9 cellular contexts compared by ENCODE assay signal in genomic region chr6:127190552-127190951, GRCh38.
DNase-seq lines count a peak whose midpoint lies in the region; FAIRE-seq and TF ChIP-seq lines count a peak whose summit lies in the region.
"Had no signal": no experiment of that assay in that cellular context is flagged by ENCODE, and none has a peak within 500 bp of the region (broad histone marks: within the 10 kb centered on the region; RNA-seq: fewer than 3 reads in every experiment).

No MANE protein-coding gene starts in this region.

- DNase-seq in GM18507 (ENCODE audit: extremely low spot score, insufficient read length, low read depth) (no peak), fibroblast of mammary gland (ENCODE audit: low read depth) (peak; percentile 72), mucosa of gallbladder (ENCODE audit: low spot score) (no peak), GM19240 (ENCODE audit: insufficient read length, low spot score) (no peak), T1000 (lab: John Stamatoyannopoulos, UW) (no peak)
- no peak for DNase-seq in stimulated activated CD4-positive, alpha-beta T cell treated with anti-CD3 and anti-CD28 coated beads, Interleukin-4, amount 100 ng/mL, for 4 hours

- H2AFZ ChIP-seq in OCI-LY3 (ENCODE audit: low read depth, low read length): no peak overlapping the region

- TF ChIP-seq CTCF in 22Rv1 (IDR thresholded peaks at IDR 0.05): peak; percentile 70
- peak; percentile 53 for TF ChIP-seq CTCF in OCI-LY3 (IDR thresholded peaks at IDR 0.05; ENCODE audit: low read depth, low read length)
- TF ChIP-seq CTCF in fibroblast of mammary gland (conservative IDR thresholded peaks at IDR 0.05; ENCODE audit: control insufficient read depth, insufficient read depth, low read depth, low read length): peak; percentile 75

- H3K9ac ChIP-seq in OCI-LY3 (ENCODE audit: low read length): no peak overlapping the region

- no peaks in the 10 kb centered on the region for H3K79me2 ChIP-seq in OCI-LY3 (ENCODE audit: low read length)

- no peak overlapping the region for H3K4me3 ChIP-seq in OCI-LY3 (ENCODE audit: low read length)
- no peak overlapping the region for H3K4me3 ChIP-seq in fibroblast of mammary gland (ENCODE audit: control insufficient read depth, low read depth, low read length)
- H3K4me3 ChIP-seq: skin epidermis had no signal

- H3K4me1 ChIP-seq in OCI-LY3 (ENCODE audit: low read length): no peaks in the 10 kb centered on the region

- no peak overlapping the region for H3K4me2 ChIP-seq in OCI-LY3 (ENCODE audit: low read length)

- H3K36me3 ChIP-seq in OCI-LY3 (replicated peaks; ENCODE audit: low read depth, low read length): no peaks in the 10 kb centered on the region

- no peaks in the 10 kb centered on the region for H4K20me1 ChIP-seq in OCI-LY3 (ENCODE audit: insufficient read depth, low read length)

- no peaks in the 10 kb centered on the region for H3K27me3 ChIP-seq in OCI-LY3 (ENCODE audit: low read depth, low read length)

- H3K9me3 ChIP-seq in OCI-LY3 (ENCODE audit: insufficient read depth, low read length): no peaks in the 10 kb centered on the region

- no peak overlapping the region for H3K27ac ChIP-seq in 22Rv1
- H3K27ac ChIP-seq in OCI-LY3 (ENCODE audit: low read length): no peak overlapping the region
- H3K27ac ChIP-seq: skin epidermis had no signal

- peak; percentile 47 for FAIRE-seq in GM18507 (lab: Jason Lieb, UNC)
